In genomic region chr2:223090540-223091235, GRCh38 we compare ENCODE assay signal across 26 cellular contexts. TPM values are rescaled to one million over a fixed set of nuclear protein-coding genes. Genes with fewer than 3 reads are reported as not detected.
A peak's percentile ranks its signal among the peaks of the same experiment; 100 is the strongest.
DNase-seq lines count a peak whose midpoint lies in the region; ATAC-seq and TF ChIP-seq lines count a peak whose summit lies in the region.
"Had no signal": no experiment of that assay in that cellular context is flagged by ENCODE, and none has a peak within 500 bp of the region (broad histone marks: within the 10 kb centered on the region; RNA-seq: fewer than 3 reads in every experiment).

No MANE protein-coding gene starts in this region.

- H3K27ac ChIP-seq in breast epithelium (no peak overlapping the region), right lobe of liver (no peak overlapping the region), Karpas-422 (ENCODE audit: low read length) (no peak overlapping the region)
- H3K27ac ChIP-seq: BLaER1, prostate gland, upper lobe of left lung had no signal

- H3K27me3 ChIP-seq in breast epithelium (no peaks in the 10 kb centered on the region), right lobe of liver (no peaks in the 10 kb centered on the region), Karpas-422 (ENCODE audit: low read length) (no peaks in the 10 kb centered on the region)
- H3K27me3 ChIP-seq: BLaER1, MG63, upper lobe of left lung had no signal

- TF ChIP-seq CTCF in MCF 10A (IDR thresholded peaks at IDR 0.05; ENCODE audit: unreplicated experiment), result no peak
- no peak for TF ChIP-seq CTCF in breast epithelium (IDR thresholded peaks at IDR 0.05)
- TF ChIP-seq CTCF in right lobe of liver (IDR thresholded peaks at IDR 0.05), result no peak

- H3K36me3 ChIP-seq in breast epithelium (no peaks in the 10 kb centered on the region), right lobe of liver (no peaks in the 10 kb centered on the region), Karpas-422 (ENCODE audit: insufficient read depth, low read length) (no peaks in the 10 kb centered on the region)
- H3K36me3 ChIP-seq: BLaER1, MG63, prostate gland, upper lobe of left lung had no signal

- no peaks in the 10 kb centered on the region for H3K9me2 ChIP-seq in Karpas-422 (replicated peaks; ENCODE audit: insufficient read depth, low read length)

- intact Hi-C loops in MCF 10A (cut with micrococcal nuclease) (no loop called here), breast epithelium (cut with DNase I; ENCODE audit: low total_unique reads) (no loop called here), right lobe of liver (cut with DNase I) (loop anchor here in 1 of 2 donors (10.0 kb wide), 1 partner anchor 116 kb away; no protein-coding TSS in a partner anchor)

- H3K4me2 ChIP-seq in Karpas-422 (ENCODE audit: low read depth, low read length, poor library complexity, severe bottlenecking), result no peak overlapping the region
- H3K4me2 ChIP-seq: BLaER1 had no signal

- DNase-seq in MCF 10A (ENCODE audit: unreplicated experiment) (no peak), breast epithelium (ENCODE audit: low spot score in 2 of 2) (no peak), SK-N-DZ (ENCODE audit: low spot score) (peak; percentile 25), right lobe of liver (no peak), Karpas-422 (no peak), iPS-NIHi7 (ENCODE audit: extremely low spot score) (no peak)
- no peak for DNase-seq in activated CD8-positive, alpha-beta memory T cell treated with anti-CD3 and anti-CD28 coated beads for 24 hours
- DNase-seq: activated B cell treated with CpG ODN at 0.5 μM for 24 hours, anterior cingulate cortex, EL, kidney, MG63, NCI-H1417 treated with DMSO at 0.1 percent for 48 hours, NCI-H2171 treated with DMSO at 0.1 percent for 48 hours, NCI-H774, SW 1271, T1000 had no signal

- H3K9ac ChIP-seq in Karpas-422 (ENCODE audit: low read length), result no peak overlapping the region
- H3K9ac ChIP-seq: BLaER1 had no signal

- H4K20me1 ChIP-seq in Karpas-422 (ENCODE audit: insufficient read depth, low read depth, low read length), result no peaks in the 10 kb centered on the region
- H4K20me1 ChIP-seq: BLaER1 had no signal

- peaks cover 8% of the 10 kb centered on the region for H3K9me3 Mint-ChIP-seq in MCF 10A (ENCODE audit: unreplicated experiment)
- H3K9me3 Mint-ChIP-seq: activated B cell treated with CpG ODN at 0.5 μM for 24 hours; activated naive CD4-positive, alpha-beta T cell treated with anti-CD3 and anti-CD28 coated beads, Interleukin-2, amount 50 U/mL, for 72 hours; activated T-helper 1 cell treated with anti-CD3 and anti-CD28 coated beads, Interleukin-12 subunit alpha, Interleukin-12 subunit beta, Interleukin-2, Interleukin-4 antibody, amounts not matched to agents 30 ng/mL and 10 ng/mL and 1 ng/mL, durations not matched to agents 14 hours and 24 hours and 36 hours; dendritic cell treated with granulocyte-macrophage colony-stimulating factor and Interleukin-4, amounts not matched to agents 40 ng/mL and 50 ng/mL, for 4 days had no signal

- no peaks in the 10 kb centered on the region for H3K79me2 ChIP-seq in Karpas-422 (ENCODE audit: low read length)

- no peaks in the 10 kb centered on the region for H3K27me3 Mint-ChIP-seq in MCF 10A (ENCODE audit: insufficient read depth, unreplicated experiment)

- TF ChIP-seq POLR2A in breast epithelium (IDR thresholded peaks at IDR 0.05), result no peak
- TF ChIP-seq POLR2A in right lobe of liver (IDR thresholded peaks at IDR 0.05), result no peak

- no peaks in the 10 kb centered on the region for H3K36me3 Mint-ChIP-seq in MCF 10A (ENCODE audit: insufficient read depth, unreplicated experiment)
- H3K36me3 Mint-ChIP-seq: activated naive CD4-positive, alpha-beta T cell treated with anti-CD3 and anti-CD28 coated beads, Interleukin-2, amount 50 U/mL, for 72 hours; IgD-negative memory B cell had no signal

- WGBS in right lobe of liver (ENCODE audit: insufficient coverage, low coverage, low lambda C conversion rate, missing lambda C conversion rate), result 50% methylated on average over 1 of the region's 1 CpG

- H3K4me3 Mint-ChIP-seq in MCF 10A (ENCODE audit: unreplicated experiment), result no peak overlapping the region
- H3K4me3 Mint-ChIP-seq: activated B cell treated with CpG ODN at 0.5 μM for 24 hours; activated T-helper 1 cell treated with anti-CD3 and anti-CD28 coated beads, Interleukin-12 subunit alpha, Interleukin-12 subunit beta, Interleukin-2, Interleukin-4 antibody, amounts not matched to agents 30 ng/mL and 10 ng/mL and 1 ng/mL, durations not matched to agents 14 hours and 24 hours and 36 hours; dendritic cell treated with granulocyte-macrophage colony-stimulating factor and Interleukin-4, amounts not matched to agents 40 ng/mL and 50 ng/mL, for 4 days; IgD-negative memory B cell had no signal

- ATAC-seq in right lobe of liver (peak in 3 of 4 donors; percentile 17 to 30 (median 30)), HG03457 (IDR thresholded peaks at IDR 0.05; ENCODE audit: unreplicated experiment) (no peak)
- ATAC-seq: activated naive CD4-positive, alpha-beta T cell treated with anti-CD3 and anti-CD28 coated beads, Interleukin-2, amount 50 U/mL, for 72 hours had no signal

- CTCF ChIA-PET in MCF 10A (lab: Yijun Ruan, JAX), result interaction anchor here (0.5 to 1.2 kb wide), 3 partner anchors 22 to 289 kb away, joined by 3 to 4 read pairs (median 4); no protein-coding TSS in a partner anchor

- H3K4me3 ChIP-seq in breast epithelium (no peak overlapping the region), right lobe of liver (no peak overlapping the region), Karpas-422 (ENCODE audit: low read length) (no peak overlapping the region)
- H3K4me3 ChIP-seq: BLaER1, lung, MG63, prostate gland, upper lobe of left lung had no signal

- BruUV-seq in MCF 10A (replicated peaks; lab: Mats Ljungman, UMichigan), result no TSS peak

- peaks cover 6% of the 10 kb centered on the region for H3K4me1 Mint-ChIP-seq in MCF 10A (ENCODE audit: insufficient read depth, unreplicated experiment)
- H3K4me1 Mint-ChIP-seq: activated B cell treated with CpG ODN at 0.5 μM for 24 hours, IgD-negative memory B cell had no signal

- POLR2A ChIA-PET in MCF 10A (lab: Yijun Ruan, JAX), result interaction anchor here (0.6 to 1.0 kb wide), 5 partner anchors 11 to 489 kb away, joined by 3 to 4 read pairs (median 3); no protein-coding TSS in a partner anchor

- no peaks in the 10 kb centered on the region for H3K9me3 ChIP-seq in breast epithelium
- H3K9me3 ChIP-seq in right lobe of liver, result no peaks in the 10 kb centered on the region
- no peaks in the 10 kb centered on the region for H3K9me3 ChIP-seq in Karpas-422 (ENCODE audit: low read length)
- H3K9me3 ChIP-seq: BLaER1, MG63, prostate gland, upper lobe of left lung had no signal

- no peak overlapping the region for H2AFZ ChIP-seq in Karpas-422 (ENCODE audit: low read length)

- H3K4me1 ChIP-seq in breast epithelium (no peaks in the 10 kb centered on the region), right lobe of liver (no peaks in the 10 kb centered on the region), Karpas-422 (ENCODE audit: low read length) (no peaks in the 10 kb centered on the region)
- H3K4me1 ChIP-seq: prostate gland, upper lobe of left lung had no signal

- H3K27ac Mint-ChIP-seq in MCF 10A (ENCODE audit: low read depth, unreplicated experiment), result peak overlapping the region; percentile 28
- H3K27ac Mint-ChIP-seq: activated B cell treated with CpG ODN at 0.5 μM for 24 hours; activated naive CD4-positive, alpha-beta T cell treated with anti-CD3 and anti-CD28 coated beads, Interleukin-2, amount 50 U/mL, for 72 hours; activated T-helper 1 cell treated with anti-CD3 and anti-CD28 coated beads, Interleukin-12 subunit alpha, Interleukin-12 subunit beta, Interleukin-2, Interleukin-4 antibody, amounts not matched to agents 30 ng/mL and 10 ng/mL and 1 ng/mL, durations not matched to agents 14 hours and 24 hours and 36 hours; dendritic cell treated with granulocyte-macrophage colony-stimulating factor and Interleukin-4, amounts not matched to agents 40 ng/mL and 50 ng/mL, for 4 days; IgD-negative memory B cell had no signal

RNA-seq across cellular contexts. Expression of gene KCNE4, which starts 38.7 kb away (rescaled TPM):
- not detected in 2 replicates for total RNA-seq in MCF 10A (2022)
- total RNA-seq in breast epithelium, result 10 to 100 TPM in 1 of 3 donors, 1 to 10 TPM in 2; 5.0 to 26.2 (median 9.3) TPM
- polyA plus RNA-seq in SK-N-DZ (2014; cell fraction: cytosol; rRNA removed), result 0.10 TPM in 1 of 2 replicates, not detected in the other
- polyA plus RNA-seq in SK-N-DZ (2014; cell fraction: nucleus; rRNA removed), result 0.16 TPM in 1 of 2 replicates, not detected in the other
- 1 to 10 TPM in 4 of 6 experiments, under 1 TPM in 2; 0.17 to 1.2 (median 1.1) TPM for total RNA-seq in right lobe of liver
- not detected in 2 replicates for total RNA-seq in Karpas-422 (2014; rRNA removed; shearing (Covaris generic); ENCODE audit: low replicate concordance)
- total RNA-seq: activated B cell treated with CpG ODN at 0.5 μM for 24 hours; activated naive CD4-positive, alpha-beta T cell treated with anti-CD3 and anti-CD28 coated beads, Interleukin-2, amount 50 U/mL, for 72 hours; activated T-helper 1 cell treated with anti-CD3 and anti-CD28 coated beads, Interleukin-12 subunit alpha, Interleukin-12 subunit beta, Interleukin-2, Interleukin-4 antibody, amounts not matched to agents 30 ng/mL and 10 ng/mL and 1 ng/mL, durations not matched to agents 14 hours and 24 hours and 36 hours had no signal
- polyA plus RNA-seq: IgD-negative memory B cell had no signal
